In genomic region chr15:58110999-58111717, GRCh38 we compare ENCODE assay signal across 1 cellular context.
TF ChIP-seq lines count a peak whose summit lies in the region.

No MANE protein-coding gene starts in this region.

TF ChIP-seq in K562, 482 proteins besides CTCF, POLR2A, EP300 and RAD21 (continued from another document and continues in another):
- TF ChIP-seq HBP1 (CRISPR knock-in tag; IDR thresholded peaks at IDR 0.05), result peak; percentile 58; the same call in 1 of the 2 replicates
- TF ChIP-seq POLR2AphosphoS2 (IDR thresholded peaks at IDR 0.05; ENCODE audit: low read length), result no peak
- no peak for TF ChIP-seq COPS2 (conservative IDR thresholded peaks at IDR 0.05)
- no peak for TF ChIP-seq TCF15 (CRISPR knock-in tag; IDR thresholded peaks at IDR 0.05)
- no peak for TF ChIP-seq ATF1 (CRISPR knock-in tag; IDR thresholded peaks at IDR 0.05)
- TF ChIP-seq ATF1 (tag; IDR thresholded peaks at IDR 0.05), result peak; percentile 71
- no peak for TF ChIP-seq E2F5 (CRISPR knock-in tag; IDR thresholded peaks at IDR 0.05)
- TF ChIP-seq WHSC1 (IDR thresholded peaks at IDR 0.05; ENCODE audit: low read length), result no peak
- no peak for TF ChIP-seq CBX1 (IDR thresholded peaks at IDR 0.05; ENCODE audit: low read depth)
- TF ChIP-seq ZKSCAN3 (CRISPR knock-in tag; IDR thresholded peaks at IDR 0.05), result no peak
- no peak for TF ChIP-seq STAT5B (CRISPR knock-in tag; IDR thresholded peaks at IDR 0.05)
- TF ChIP-seq GATA2 (CRISPR knock-in tag; IDR thresholded peaks at IDR 0.05), result peak; percentile 89
- no peak for TF ChIP-seq SMAD2 (IDR thresholded peaks at IDR 0.05; ENCODE audit: low read depth, low read length)
- TF ChIP-seq XRCC4 (IDR thresholded peaks at IDR 0.05; ENCODE audit: extremely low read depth, insufficient read depth, insufficient read length), result no peak
- no peak for TF ChIP-seq ARID4B (CRISPR knock-in tag; IDR thresholded peaks at IDR 0.05)
- peak; percentile 41; the same call in 1 of the 2 replicates for TF ChIP-seq LCOR (CRISPR knock-in tag; IDR thresholded peaks at IDR 0.05)
- TF ChIP-seq CEBPZ (IDR thresholded peaks at IDR 0.05; ENCODE audit: borderline replicate concordance, low read depth, low read length), result no peak
- no peak for TF ChIP-seq ZNF282 (CRISPR knock-in tag; IDR thresholded peaks at IDR 0.05)
- no peak for TF ChIP-seq ZNF699 (CRISPR knock-in tag; IDR thresholded peaks at IDR 0.05; ENCODE audit: insufficient replicate concordance)
- peak; percentile 92 for TF ChIP-seq HDAC2 (IDR thresholded peaks at IDR 0.05)
- no peak for TF ChIP-seq ZZZ3 (IDR thresholded peaks at IDR 0.05)
- TF ChIP-seq ETV6 (IDR thresholded peaks at IDR 0.05; ENCODE audit: borderline replicate concordance in 1 of 2, low read depth in 2 of 2, low read length in 1 of 2), result peak in 1 of 2 experiments; percentile 14; a peak in 1 of 4 replicates
- TF ChIP-seq ETV6 (CRISPR knock-in tag; IDR thresholded peaks at IDR 0.05; ENCODE audit: borderline replicate concordance), result no peak
- TF ChIP-seq CBFA2T2 (conservative IDR thresholded peaks at IDR 0.05), result peak; percentile 97
- TF ChIP-seq ATF3 (IDR thresholded peaks at IDR 0.05), result peak; percentile 81
- TF ChIP-seq ATF3 (CRISPR knock-in tag; conservative IDR thresholded peaks at IDR 0.05), result no peak
- no peak for TF ChIP-seq ATF2 (CRISPR knock-in tag; IDR thresholded peaks at IDR 0.05)
- no peak for TF ChIP-seq RBM25 (IDR thresholded peaks at IDR 0.05; ENCODE audit: low read depth, low read length, severe bottlenecking)
- 0 out of 2 replicates have a peak, but pooled peaks have one; percentile 34 for TF ChIP-seq ZC3H8 (IDR thresholded peaks at IDR 0.05)
- TF ChIP-seq SIN3B (IDR thresholded peaks at IDR 0.05; ENCODE audit: low read depth), result no peak
- TF ChIP-seq LEF1 (IDR thresholded peaks at IDR 0.05), result peak; percentile 97
- peak; percentile 93 for TF ChIP-seq TEAD4 (IDR thresholded peaks at IDR 0.05; ENCODE audit: low read length)
- no peak for TF ChIP-seq TEAD4 (CRISPR knock-in tag; IDR thresholded peaks at IDR 0.05; ENCODE audit: borderline replicate concordance)
- TF ChIP-seq ZNF133 (CRISPR knock-in tag; IDR thresholded peaks at IDR 0.05), result no peak
- TF ChIP-seq PHF20 (IDR thresholded peaks at IDR 0.05; ENCODE audit: partially characterized antibody), result no peak
- TF ChIP-seq PCBP2 (IDR thresholded peaks at IDR 0.05; ENCODE audit: low read depth, low read length, poor library complexity, severe bottlenecking), result no peak
- TF ChIP-seq ELF4 (CRISPR knock-in tag; IDR thresholded peaks at IDR 0.05), result peak; percentile 74; the same call in 1 of the 2 replicates
- no peak for TF ChIP-seq SNRNP70 (optimal IDR thresholded peaks at IDR 0.05; ENCODE audit: low read depth, low read length)
- peak; percentile 83 for TF ChIP-seq NFE2L1 (tag; IDR thresholded peaks at IDR 0.05; ENCODE audit: borderline replicate concordance, low read depth)
- TF ChIP-seq HMGN3 (IDR thresholded peaks at IDR 0.05; ENCODE audit: borderline replicate concordance, extremely low read depth, insufficient read length, low read depth, low read length), result no peak
- TF ChIP-seq TEAD1 (CRISPR knock-in tag; IDR thresholded peaks at IDR 0.05), result peak in 1 of 2 experiments; percentile 83; a peak in 2 of 4 replicates
- no peak for TF ChIP-seq KLF1 (tag; IDR thresholded peaks at IDR 0.05)
- peak; percentile 53; the same call in 1 of the 2 replicates for TF ChIP-seq HMBOX1 (IDR thresholded peaks at IDR 0.05)
- TF ChIP-seq KLF10 (CRISPR knock-in tag; IDR thresholded peaks at IDR 0.05), result no peak
- TF ChIP-seq TFAM (CRISPR knock-in tag; conservative IDR thresholded peaks at IDR 0.05), result no peak
- no peak for TF ChIP-seq TRIM28 (IDR thresholded peaks at IDR 0.05)
- no peak for TF ChIP-seq ZNF830 (CRISPR knock-in tag; IDR thresholded peaks at IDR 0.05)
- TF ChIP-seq ZNF589 (CRISPR knock-in tag; IDR thresholded peaks at IDR 0.05; ENCODE audit: low read depth), result peak; percentile 34; the same call in 1 of the 2 replicates
- TF ChIP-seq ZNF778 (CRISPR knock-in tag; IDR thresholded peaks at IDR 0.05), result no peak
- no peak for TF ChIP-seq NR1H2 (CRISPR knock-in tag; IDR thresholded peaks at IDR 0.05)
- TF ChIP-seq TFAP4 (CRISPR knock-in tag; IDR thresholded peaks at IDR 0.05; ENCODE audit: borderline replicate concordance), result peak; percentile 84
- no peak for TF ChIP-seq NUFIP1 (IDR thresholded peaks at IDR 0.05; ENCODE audit: partially characterized antibody)
- TF ChIP-seq FOS (IDR thresholded peaks at IDR 0.05; ENCODE audit: extremely low read depth, insufficient read length), result no peak
- peak; percentile 72 for TF ChIP-seq ATF7 (IDR thresholded peaks at IDR 0.05)
- no peak for TF ChIP-seq BCLAF1 (IDR thresholded peaks at IDR 0.05; ENCODE audit: borderline replicate concordance in 1 of 2, control insufficient read depth in 1 of 2, low read depth in 2 of 2, low read length in 1 of 2)
